23 cellular contexts compared by ENCODE assay signal in genomic region chr20:58899518-58899917, GRCh38. TPM values are rescaled to one million over a fixed set of nuclear protein-coding genes. Genes with fewer than 3 reads are reported as not detected.
A peak's percentile ranks its signal among the peaks of the same experiment; 100 is the strongest.
DNase-seq lines count a peak whose midpoint lies in the region; ATAC-seq and TF ChIP-seq lines count a peak whose summit lies in the region.
"Had no signal": no experiment of that assay in that cellular context is flagged by ENCODE, and none has a peak within 500 bp of the region (broad histone marks: within the 10 kb centered on the region; RNA-seq: fewer than 3 reads in every experiment).

No MANE protein-coding gene starts in this region.

- no peak overlapping the region for H2AFZ ChIP-seq in neural cell (ENCODE audit: low read depth, low read length)

- peaks cover 3% of the 10 kb centered on the region for H4K20me1 ChIP-seq in neural cell (ENCODE audit: insufficient read depth)

- peaks cover 21% of the 10 kb centered on the region for H3K4me1 ChIP-seq in CD4-positive, CD25-positive, alpha-beta regulatory T cell (ENCODE audit: control insufficient read depth, insufficient read depth, low read length, poor library complexity, severe bottlenecking)

- no peak for TF ChIP-seq EP300 in neural cell (conservative IDR thresholded peaks at IDR 0.05; ENCODE audit: poor library complexity, severe bottlenecking)

- no peak overlapping the region for H3K4me2 ChIP-seq in neural cell (ENCODE audit: low read length)

- H3K9me3 Mint-ChIP-seq in CD4-positive, CD25-positive, alpha-beta regulatory T cell: peaks cover 0 to 1% (median 0%) of the 10 kb centered on the region in 7 donors
- H3K9me3 Mint-ChIP-seq in HFFc6 (no peaks in the 10 kb centered on the region), chondrocyte (ENCODE audit: low read depth) (no peaks in the 10 kb centered on the region)
- H3K9me3 Mint-ChIP-seq: activated B cell treated with CpG ODN at 0.5 μM for 24 hours; stimulated activated memory B cell treated with anti-CD40 and anti-IgM and Interleukin-4, amounts not matched to agents 10 μg/mL and 1 μg/mL and 100 μg/mL, for 72 hours; T-helper 2 cell treated with Interferon-gamma antibody and Interleukin-4, amounts not matched to agents 5 μg/mL and 100 μg/mL, for 36 hours had no signal

- H3K27me3 Mint-ChIP-seq in CD4-positive, CD25-positive, alpha-beta regulatory T cell: no peaks in the 10 kb centered on the region
- 0 out of 2 replicates have a peak, but pooled peaks cover 1% of the 10 kb centered on the region for H3K27me3 Mint-ChIP-seq in HFFc6 (ENCODE audit: insufficient read depth)
- H3K27me3 Mint-ChIP-seq in chondrocyte (ENCODE audit: low read depth): no peaks in the 10 kb centered on the region
- H3K27me3 Mint-ChIP-seq: activated B cell treated with CpG ODN at 0.5 μM for 24 hours; stimulated activated memory B cell treated with anti-CD40 and anti-IgM and Interleukin-4, amounts not matched to agents 10 μg/mL and 1 μg/mL and 100 μg/mL, for 72 hours had no signal

- DNase-seq in CD4-positive, CD25-positive, alpha-beta regulatory T cell: no peak
- DNase-seq in HFFc6: no peak
- no peak for DNase-seq in chondrocyte (ENCODE audit: low spot score)
- no peak for DNase-seq in foreskin melanocyte
- no peak for DNase-seq in occipital lobe (lab: John Stamatoyannopoulos, UW)
- DNase-seq in HuH-7.5 (ENCODE audit: low spot score): no peak
- DNase-seq: activated B cell treated with CpG ODN at 0.5 μM for 24 hours; activated naive CD4-positive, alpha-beta T cell treated with anti-CD3 and anti-CD28 coated beads, Interleukin-2, amount 50 U/mL, for 16 hours; body of pancreas; DMS79 treated with DMSO at 0.1 percent for 48 hours; foreskin fibroblast; H7; kidney; lower lobe of right lung; NCI-H1105; NCI-H2029 treated with DMSO at 0.1 percent for 48 hours; NK-92 treated with Interleukin-12 subunit alpha and Interleukin-12 subunit beta, amount 100 ng/mL, for 24 hours; posterior cingulate gyrus had no signal

- H3K36me3 ChIP-seq in CD4-positive, CD25-positive, alpha-beta regulatory T cell (ENCODE audit: control insufficient read depth, insufficient read depth, low read length): peaks cover 55% of the 10 kb centered on the region
- peaks cover 5% of the 10 kb centered on the region for H3K36me3 ChIP-seq in neural cell (ENCODE audit: insufficient read depth, low read length)

- peak overlapping the region in 2 of 3 donors; percentile 26 to 53 for H3K27ac Mint-ChIP-seq in CD4-positive, CD25-positive, alpha-beta regulatory T cell
- H3K27ac Mint-ChIP-seq in HFFc6 (peak overlapping the region; percentile 27; the same call in 1 of the 2 replicates), chondrocyte (ENCODE audit: unreplicated experiment) (peak overlapping the region; percentile 38)
- H3K27ac Mint-ChIP-seq: stimulated activated memory B cell treated with anti-CD40 and anti-IgM and Interleukin-4, amounts not matched to agents 10 μg/mL and 1 μg/mL and 100 μg/mL, for 72 hours; T-helper 2 cell treated with Interferon-gamma antibody and Interleukin-4, amounts not matched to agents 5 μg/mL and 100 μg/mL, for 36 hours had no signal

- H3K4me1 Mint-ChIP-seq in CD4-positive, CD25-positive, alpha-beta regulatory T cell: peaks cover 29 to 77% (median 53%) of the 10 kb centered on the region in 4 donors
- H3K4me1 Mint-ChIP-seq in HFFc6 (ENCODE audit: low read depth) (peaks cover 68% of the 10 kb centered on the region), chondrocyte (ENCODE audit: low read depth) (peaks cover 79% of the 10 kb centered on the region)

- H3K36me3 Mint-ChIP-seq in CD4-positive, CD25-positive, alpha-beta regulatory T cell: peaks cover 31% of the 10 kb centered on the region
- peaks cover 45% of the 10 kb centered on the region for H3K36me3 Mint-ChIP-seq in HFFc6 (ENCODE audit: low read depth)
- peaks cover 12% of the 10 kb centered on the region for H3K36me3 Mint-ChIP-seq in chondrocyte (ENCODE audit: low read depth)

- H3K9ac ChIP-seq in neural cell (ENCODE audit: low read length): no peak overlapping the region

- H3K9me2 ChIP-seq in neural cell (ENCODE audit: insufficient read depth, low read length): no peaks in the 10 kb centered on the region

- no peaks in the 10 kb centered on the region for H3F3A ChIP-seq in neural cell (ENCODE audit: insufficient read depth, low read length, poor library complexity, severe bottlenecking)

- ATAC-seq in CD4-positive, CD25-positive, alpha-beta regulatory T cell (ENCODE audit: low read depth in 2 of 2): no peak
- ATAC-seq: body of pancreas; lower lobe of right lung; stimulated activated memory B cell treated with anti-CD40 and anti-IgM and Interleukin-4, amounts not matched to agents 10 μg/mL and 1 μg/mL and 100 μg/mL, for 72 hours had no signal

- H3K27ac ChIP-seq in CD4-positive, CD25-positive, alpha-beta regulatory T cell (ENCODE audit: insufficient read depth, low read length, poor library complexity, severe bottlenecking): no peak overlapping the region
- no peak overlapping the region for H3K27ac ChIP-seq in neural cell (ENCODE audit: low read length)
- H3K27ac ChIP-seq: body of pancreas, coronary artery, epithelial cell of prostate, lower lobe of right lung had no signal

- TF ChIP-seq RAD21 in neural cell (conservative IDR thresholded peaks at IDR 0.05): no peak

- peaks cover 97% of the 10 kb centered on the region for H3K79me2 ChIP-seq in neural cell (replicated peaks; ENCODE audit: insufficient read depth, low read length)

- no peaks in the 10 kb centered on the region for H3K27me3 ChIP-seq in CD4-positive, CD25-positive, alpha-beta regulatory T cell (ENCODE audit: control insufficient read depth, insufficient read depth, low read length)
- H3K27me3 ChIP-seq in neural cell (ENCODE audit: insufficient read depth, low read depth, low read length): no peaks in the 10 kb centered on the region
- H3K27me3 ChIP-seq: body of pancreas had no signal

- H3K4me3 Mint-ChIP-seq in CD4-positive, CD25-positive, alpha-beta regulatory T cell: peak overlapping the region in 1 of 4 donors; percentile 7
- H3K4me3 Mint-ChIP-seq in HFFc6 (no peak overlapping the region), chondrocyte (ENCODE audit: unreplicated experiment) (no peak overlapping the region)
- H3K4me3 Mint-ChIP-seq: activated B cell treated with CpG ODN at 0.5 μM for 24 hours; stimulated activated memory B cell treated with anti-CD40 and anti-IgM and Interleukin-4, amounts not matched to agents 10 μg/mL and 1 μg/mL and 100 μg/mL, for 72 hours; T-helper 2 cell treated with Interferon-gamma antibody and Interleukin-4, amounts not matched to agents 5 μg/mL and 100 μg/mL, for 36 hours had no signal

- TF ChIP-seq CTCF in HFFc6 (IDR thresholded peaks at IDR 0.05) (no peak), chondrocyte (IDR thresholded peaks at IDR 0.05) (no peak), neural cell (IDR thresholded peaks at IDR 0.05; ENCODE audit: poor library complexity, severe bottlenecking) (no peak)

- H3K9me3 ChIP-seq in CD4-positive, CD25-positive, alpha-beta regulatory T cell (ENCODE audit: control insufficient read depth in 2 of 2, low read length in 2 of 2): no peaks in the 10 kb centered on the region
- no peaks in the 10 kb centered on the region for H3K9me3 ChIP-seq in neural cell (ENCODE audit: low read length)
- H3K9me3 ChIP-seq: body of pancreas, lower lobe of right lung had no signal

- no peak overlapping the region for H3K4me3 ChIP-seq in CD4-positive, CD25-positive, alpha-beta regulatory T cell (ENCODE audit: low read depth, low read length)
- no peak overlapping the region for H3K4me3 ChIP-seq in neural cell (ENCODE audit: low read length)
- H3K4me3 ChIP-seq: body of pancreas, lower lobe of right lung had no signal

TF ChIP-seq in neural cell, 6 proteins besides CTCF, POLR2A, EP300 and RAD21 (continues in another document):
- TF ChIP-seq POLR2AphosphoS5 (IDR thresholded peaks at IDR 0.05) (peak; percentile 44), EZH2 (IDR thresholded peaks at IDR 0.05; ENCODE audit: borderline replicate concordance, insufficient read depth, low read length, poor library complexity, severe bottlenecking) (no peak), MXI1 (conservative IDR thresholded peaks at IDR 0.05; ENCODE audit: poor library complexity, severe bottlenecking) (no peak), REST (IDR thresholded peaks at IDR 0.05; ENCODE audit: borderline replicate concordance) (no peak)

RNA-seq across cellular contexts. Expression of gene GNAS, which starts 47.0 kb away (rescaled TPM):
- 890 TPM for total RNA-seq in CD4-positive, CD25-positive, alpha-beta regulatory T cell
- 100 to 1,000 TPM; 127 to 171 (median 154) TPM for polyA plus RNA-seq in CD4-positive, CD25-positive, alpha-beta regulatory T cell
- total RNA-seq in HFFc6 (2021; fragmentation: NEBNext Ultra II Directional; extraction: Animal tissue kit (Norgen Biotek cat#: 25700)): 1,000 to 10,000 TPM in 2 of 6 experiments, 100 to 1,000 TPM in 4; 820 to 1,032 (median 914) TPM
- total RNA-seq in chondrocyte (1,127 to 1,393 TPM (median 1,374 TPM) in 3 replicates), occipital lobe (344 TPM)
- 958 and 975 TPM in 2 replicates for polyA plus RNA-seq in neural cell
- 657 and 755 TPM in 2 replicates for polyA minus RNA-seq in neural cell

RNA-seq across cellular contexts. Expression of gene GNAS-AS1, which starts 48.8 kb away (rescaled TPM):
- 0.54 TPM for total RNA-seq in CD4-positive, CD25-positive, alpha-beta regulatory T cell
- polyA plus RNA-seq in CD4-positive, CD25-positive, alpha-beta regulatory T cell: not detected
- total RNA-seq in HFFc6 (2021; fragmentation: NEBNext Ultra II Directional; extraction: Animal tissue kit (Norgen Biotek cat#: 25700)): 1 to 10 TPM; 1.0 to 1.5 (median 1.3) TPM
- total RNA-seq in chondrocyte (1.1 to 2.7 TPM (median 1.7 TPM) in 3 replicates), occipital lobe (0.94 TPM)
- 0.64 TPM in 1 of 2 replicates, not detected in the other for polyA plus RNA-seq in neural cell
- 0.49 and 1.3 TPM in 2 replicates for polyA minus RNA-seq in neural cell
